30 cellular contexts compared by ENCODE assay signal in the genomic region with DNA sequence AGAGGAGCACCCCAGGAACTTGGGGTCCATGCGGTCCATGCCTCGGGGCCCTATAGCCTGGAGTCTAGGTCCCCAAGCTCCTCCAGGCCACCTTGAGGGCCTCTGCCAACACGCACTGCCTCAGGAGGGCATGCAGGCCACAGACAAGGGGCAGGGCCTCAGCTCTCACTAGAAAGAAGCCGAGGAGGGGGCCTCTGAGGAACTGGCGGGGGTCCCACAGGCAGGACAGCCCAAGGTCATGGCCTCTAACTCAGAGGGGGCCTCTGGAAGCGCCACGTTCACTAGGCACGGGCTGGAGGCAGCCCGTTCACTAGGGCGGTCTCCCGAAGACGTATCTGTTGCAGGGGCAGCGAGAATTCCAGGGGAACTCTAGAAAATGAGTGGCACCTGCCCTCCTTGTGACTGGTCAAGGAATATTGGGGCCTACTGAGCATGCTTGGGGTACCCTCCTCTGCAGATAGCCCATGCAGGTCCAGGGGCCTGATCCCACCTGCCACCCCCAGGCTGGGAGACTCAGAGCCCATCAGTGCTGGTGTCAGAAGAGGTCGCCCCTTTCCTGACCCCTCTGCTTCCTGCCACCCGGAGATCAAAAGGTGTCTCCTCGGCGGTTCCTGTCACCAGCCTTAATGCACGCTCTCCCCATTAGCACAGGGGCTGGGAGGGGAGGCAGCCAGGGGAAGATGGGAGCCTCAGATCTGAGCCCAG.
DNase-seq lines count a peak whose midpoint lies in the region; ATAC-seq, FAIRE-seq and TF ChIP-seq lines count a peak whose summit lies in the region.
"Had no signal": no experiment of that assay in that cellular context is flagged by ENCODE, and none has a peak within 500 bp of the region (broad histone marks: within the 10 kb centered on the region; RNA-seq: fewer than 3 reads in every experiment).

No MANE protein-coding gene starts in this region.

- no peak for FAIRE-seq in kidney (lab: Jason Lieb, UNC)
- FAIRE-seq: colon, GM18507, pancreas had no signal

- H3K9ac ChIP-seq in kidney (ENCODE audit: low read length in 2 of 2) = no peak overlapping the region

- H3K4me1 ChIP-seq in kidney (ENCODE audit: control insufficient read depth in 1 of 2, insufficient read depth in 1 of 2, low read depth in 1 of 2, low read length in 2 of 2) (peaks cover 0 to 2% of the 10 kb centered on the region in 2 donors), upper lobe of right lung (no peaks in the 10 kb centered on the region), BE2C (peaks cover 34% of the 10 kb centered on the region)
- H3K4me1 ChIP-seq: pancreas, suprapubic skin had no signal

- intact Hi-C loops in kidney (cut with DNase I) = no loop called here
- intact Hi-C loops in upper lobe of right lung (cut with DNase I) = no loop called here

- H3K36me3 Mint-ChIP-seq in activated naive CD8-positive, alpha-beta T cell treated with anti-CD3 and anti-CD28 coated beads, Interleukin-2, amount 10 ng/mL, durations not matched to agents 7 days and 5 days = no peaks in the 10 kb centered on the region
- no peaks in the 10 kb centered on the region for H3K36me3 Mint-ChIP-seq in activated naive CD8-positive, alpha-beta T cell treated with anti-CD3 and anti-CD28 coated beads for 36 hours
- H3K36me3 Mint-ChIP-seq: stimulated activated memory B cell treated with anti-CD40 and anti-IgM and Interleukin-4, amounts not matched to agents 10 μg/mL and 1 μg/mL and 100 μg/mL, for 72 hours had no signal

- H3K4me3 Mint-ChIP-seq in activated naive CD8-positive, alpha-beta T cell treated with anti-CD3 and anti-CD28 coated beads, Interleukin-2, amount 10 ng/mL, durations not matched to agents 7 days and 5 days = no peak overlapping the region
- no peak overlapping the region for H3K4me3 Mint-ChIP-seq in activated naive CD8-positive, alpha-beta T cell treated with anti-CD3 and anti-CD28 coated beads for 36 hours
- H3K4me3 Mint-ChIP-seq: activated CD4-positive, alpha-beta memory T cell treated with anti-CD3 and anti-CD28 coated beads, Interleukin-2, amount 10 ng/mL, durations not matched to agents 7 days and 5 days; activated naive CD4-positive, alpha-beta T cell treated with anti-CD3 and anti-CD28 coated beads for 36 hours; activated T-cell treated with anti-CD3 and anti-CD28 coated beads, Interleukin-2, amount 50 U/mL, for 4 hours; stimulated activated memory B cell treated with anti-CD40 and anti-IgM and Interleukin-4, amounts not matched to agents 10 μg/mL and 1 μg/mL and 100 μg/mL, for 72 hours had no signal

- no peak for TF ChIP-seq CTCF in kidney (IDR thresholded peaks at IDR 0.05; ENCODE audit: borderline replicate concordance, extremely low read depth, insufficient read depth)
- no peak for TF ChIP-seq CTCF in upper lobe of right lung (IDR thresholded peaks at IDR 0.05)
- TF ChIP-seq CTCF in BE2C (IDR thresholded peaks at IDR 0.05; ENCODE audit: low read depth, low read length) = no peak

- POLR2A ChIA-PET in activated naive CD8-positive, alpha-beta T cell treated with anti-CD3 and anti-CD28 coated beads, Interleukin-2, amount 10 ng/mL, durations not matched to agents 7 days and 5 days (lab: Charles Lee) = no interaction called here

- peaks cover 10% of the 10 kb centered on the region for H3K4me1 Mint-ChIP-seq in activated naive CD8-positive, alpha-beta T cell treated with anti-CD3 and anti-CD28 coated beads, Interleukin-2, amount 10 ng/mL, durations not matched to agents 7 days and 5 days
- peaks cover 19% of the 10 kb centered on the region for H3K4me1 Mint-ChIP-seq in activated naive CD8-positive, alpha-beta T cell treated with anti-CD3 and anti-CD28 coated beads for 36 hours
- H3K4me1 Mint-ChIP-seq: stimulated activated memory B cell treated with anti-CD40 and anti-IgM and Interleukin-4, amounts not matched to agents 10 μg/mL and 1 μg/mL and 100 μg/mL, for 72 hours had no signal

- no peak overlapping the region for H3K27ac ChIP-seq in kidney (ENCODE audit: low read depth in 2 of 2, low read length in 2 of 2)
- H3K27ac ChIP-seq in upper lobe of right lung = no peak overlapping the region
- H3K27ac ChIP-seq: pancreas, suprapubic skin had no signal

- peaks cover 2% of the 10 kb centered on the region for H3K27me3 Mint-ChIP-seq in activated naive CD8-positive, alpha-beta T cell treated with anti-CD3 and anti-CD28 coated beads, Interleukin-2, amount 10 ng/mL, durations not matched to agents 7 days and 5 days
- no peaks in the 10 kb centered on the region for H3K27me3 Mint-ChIP-seq in activated naive CD8-positive, alpha-beta T cell treated with anti-CD3 and anti-CD28 coated beads for 36 hours

- H3K4me3 ChIP-seq in kidney (ENCODE audit: low read length in 2 of 2) (no peak overlapping the region), upper lobe of right lung (no peak overlapping the region), BE2C (ENCODE audit: low read depth, low read length) (no peak overlapping the region)
- H3K4me3 ChIP-seq: pancreas, suprapubic skin had no signal

- H3K9me3 Mint-ChIP-seq in activated naive CD8-positive, alpha-beta T cell treated with anti-CD3 and anti-CD28 coated beads, Interleukin-2, amount 10 ng/mL, durations not matched to agents 7 days and 5 days = no peaks in the 10 kb centered on the region
- H3K9me3 Mint-ChIP-seq in activated naive CD8-positive, alpha-beta T cell treated with anti-CD3 and anti-CD28 coated beads for 36 hours = no peaks in the 10 kb centered on the region
- H3K9me3 Mint-ChIP-seq: activated CD4-positive, alpha-beta memory T cell treated with anti-CD3 and anti-CD28 coated beads, Interleukin-2, amount 10 ng/mL, durations not matched to agents 7 days and 5 days; activated naive CD4-positive, alpha-beta T cell treated with anti-CD3 and anti-CD28 coated beads for 36 hours; activated T-cell treated with anti-CD3 and anti-CD28 coated beads, Interleukin-2, amount 50 U/mL, for 4 hours; nephron; stimulated activated memory B cell treated with anti-CD40 and anti-IgM and Interleukin-4, amounts not matched to agents 10 μg/mL and 1 μg/mL and 100 μg/mL, for 72 hours had no signal

- ATAC-seq in activated naive CD8-positive, alpha-beta T cell treated with anti-CD3 and anti-CD28 coated beads, Interleukin-2, amount 10 ng/mL, durations not matched to agents 7 days and 5 days (ENCODE audit: low read depth) = peak; percentile 51
- no peak for ATAC-seq in upper lobe of right lung
- ATAC-seq: activated T-cell treated with anti-CD3 and anti-CD28 coated beads, Interleukin-2, amount 50 U/mL, for 4 hours; pancreas; right cardiac atrium; stimulated activated memory B cell treated with anti-CD40 and anti-IgM and Interleukin-4, amounts not matched to agents 10 μg/mL and 1 μg/mL and 100 μg/mL, for 72 hours had no signal

- no peak overlapping the region for H3K27ac Mint-ChIP-seq in activated naive CD8-positive, alpha-beta T cell treated with anti-CD3 and anti-CD28 coated beads, Interleukin-2, amount 10 ng/mL, durations not matched to agents 7 days and 5 days
- H3K27ac Mint-ChIP-seq in activated naive CD8-positive, alpha-beta T cell treated with anti-CD3 and anti-CD28 coated beads for 36 hours = no peak overlapping the region
- H3K27ac Mint-ChIP-seq: activated CD4-positive, alpha-beta memory T cell treated with anti-CD3 and anti-CD28 coated beads, Interleukin-2, amount 10 ng/mL, durations not matched to agents 7 days and 5 days; activated naive CD4-positive, alpha-beta T cell treated with anti-CD3 and anti-CD28 coated beads for 36 hours; stimulated activated memory B cell treated with anti-CD40 and anti-IgM and Interleukin-4, amounts not matched to agents 10 μg/mL and 1 μg/mL and 100 μg/mL, for 72 hours had no signal

- H3K27me3 ChIP-seq in upper lobe of right lung (no peaks in the 10 kb centered on the region), BE2C (no peaks in the 10 kb centered on the region)
- H3K27me3 ChIP-seq: pancreas, suprapubic skin had no signal

- DNase-seq in activated naive CD8-positive, alpha-beta T cell treated with anti-CD3 and anti-CD28 coated beads, Interleukin-2, amount 10 ng/mL, durations not matched to agents 7 days and 5 days = peak; percentile 32
- no peak for DNase-seq in activated naive CD8-positive, alpha-beta T cell treated with anti-CD3 and anti-CD28 coated beads for 36 hours
- peak; percentile 49 for DNase-seq in activated CD8-positive, alpha-beta memory T cell treated with anti-CD3 and anti-CD28 coated beads for 24 hours
- DNase-seq in kidney (peak; percentile 62), upper lobe of right lung (peak; percentile 52), NCI-H345 (lab: John Stamatoyannopoulos, UW) (no peak), BE2C (no peak), anterior cingulate cortex (lab: John Stamatoyannopoulos, UW) (no peak)
- DNase-seq: activated CD4-positive, alpha-beta memory T cell treated with anti-CD3 and anti-CD28 coated beads, Interleukin-2, amount 10 ng/mL, durations not matched to agents 7 days and 5 days; activated naive CD4-positive, alpha-beta T cell treated with anti-CD3 and anti-CD28 coated beads for 36 hours; activated T-cell treated with anti-CD3 and anti-CD28 coated beads, Interleukin-2, amount 50 U/mL, for 4 hours; AML-193; amniotic stem cell; DMS53; effector memory CD4-positive, alpha-beta T cell; foreskin fibroblast; GDM1; Kasumi-1; kidney glomerular epithelial cell; NCI-H1694; RPMI8226; stimulated activated CD4-positive, alpha-beta T cell treated with anti-CD3 and anti-CD28 coated beads, Interleukin-4, amount 100 ng/mL, for 4 hours; T-helper 1 cell had no signal

- H3K36me3 ChIP-seq in kidney (ENCODE audit: control insufficient read depth in 1 of 2, insufficient read depth in 2 of 2, low read length in 2 of 2) (no peaks in the 10 kb centered on the region), upper lobe of right lung (no peaks in the 10 kb centered on the region), BE2C (no peaks in the 10 kb centered on the region)
- H3K36me3 ChIP-seq: pancreas, suprapubic skin had no signal

- H3K9me3 ChIP-seq in kidney (ENCODE audit: control insufficient read depth in 1 of 2, low read length in 2 of 2) = no peaks in the 10 kb centered on the region
- H3K9me3 ChIP-seq in upper lobe of right lung = no peaks in the 10 kb centered on the region
- H3K9me3 ChIP-seq in BE2C = no peaks in the 10 kb centered on the region
- H3K9me3 ChIP-seq: pancreas, suprapubic skin had no signal

Comparison
In these comparisons a context has a peak if more than half of its experiments do, and no peak if none do; other contexts are left out.
1. DNase-seq: peak in activated naive CD8-positive, alpha-beta T cell treated with anti-CD3 and anti-CD28 coated beads, Interleukin-2, amount 10 ng/mL, durations not matched to agents 7 days and 5 days (single experiment), activated CD8-positive, alpha-beta memory T cell treated with anti-CD3 and anti-CD28 coated beads for 24 hours (single experiment), kidney (single experiment) and upper lobe of right lung (single experiment); none in activated naive CD8-positive, alpha-beta T cell treated with anti-CD3 and anti-CD28 coated beads for 36 hours (single experiment), NCI-H345 (single experiment), BE2C (single experiment) and anterior cingulate cortex (0 of 58).